Comparison of ENCODE assay signal across 9 cellular contexts in genomic region chr1:192476802-192477298, GRCh38.
DNase-seq lines count a peak whose midpoint lies in the region; ATAC-seq and TF ChIP-seq lines count a peak whose summit lies in the region.
"Had no signal": no experiment of that assay in that cellular context is flagged by ENCODE, and none has a peak within 500 bp of the region (broad histone marks: within the 10 kb centered on the region; RNA-seq: fewer than 3 reads in every experiment).

No MANE protein-coding gene starts in this region.

- H3K27ac Mint-ChIP-seq in WTC11 = no peak overlapping the region

- no peaks in the 10 kb centered on the region for H3K9me3 ChIP-seq in RWPE2 (ENCODE audit: severe bottlenecking)

- POLR2A ChIA-PET in WTC11 (lab: Charles Lee) = no interaction called here

- no peak for DNase-seq in activated T-cell treated with anti-CD3 and anti-CD28 coated beads, Interleukin-2, amount 50 U/mL, for 4 hours
- DNase-seq in activated T-cell treated with anti-CD3 and anti-CD28 coated beads, Interleukin-2, amount 50 U/mL, for 1 hour = no peak
- no peak for DNase-seq in RWPE2 (ENCODE audit: low spot score)
- peak; percentile 51 to 93 for DNase-seq in lung microvascular endothelial cell (ENCODE audit: low read depth in 2 of 2)
- no peak for DNase-seq in WTC11 (ENCODE audit: low spot score)
- DNase-seq in NCI-H1417 treated with DMSO at 0.1 percent for 48 hours (lab: John Stamatoyannopoulos, UW) = no peak
- DNase-seq in NCI-H1694 (lab: John Stamatoyannopoulos, UW) = no peak

- H3K27me3 Mint-ChIP-seq in activated T-cell treated with anti-CD3 and anti-CD28 coated beads, Interleukin-2, amount 50 U/mL, for 4 hours (ENCODE audit: low read depth) = peaks cover 5% of the 10 kb centered on the region
- no peaks in the 10 kb centered on the region for H3K27me3 Mint-ChIP-seq in WTC11 (ENCODE audit: low read depth)

- TF ChIP-seq CTCF in RWPE2 (IDR thresholded peaks at IDR 0.05; ENCODE audit: poor library complexity, severe bottlenecking) = no peak
- no peak for TF ChIP-seq CTCF in WTC11 (IDR thresholded peaks at IDR 0.05)

- no peaks in the 10 kb centered on the region for H3K4me1 Mint-ChIP-seq in activated T-cell treated with anti-CD3 and anti-CD28 coated beads, Interleukin-2, amount 50 U/mL, for 4 hours (ENCODE audit: low read depth)
- no peaks in the 10 kb centered on the region for H3K4me1 Mint-ChIP-seq in WTC11

- peak; percentile 40 to 66 for ATAC-seq in activated T-cell treated with anti-CD3 and anti-CD28 coated beads, Interleukin-2, amount 50 U/mL, for 4 hours
- peak; percentile 93 for ATAC-seq in HG02981 (IDR thresholded peaks at IDR 0.05; ENCODE audit: unreplicated experiment)
- 0 out of 3 replicates have a peak, but pooled peaks have one; percentile 31 for ATAC-seq in RWPE2 (ENCODE audit: low read depth)
- no peak for ATAC-seq in WTC11

- H3K4me3 ChIP-seq in RWPE2 (ENCODE audit: severe bottlenecking) = no peak overlapping the region

- no peak overlapping the region for H3K27ac ChIP-seq in RWPE2 (ENCODE audit: poor library complexity, severe bottlenecking)
- H3K27ac ChIP-seq: C4-2B had no signal

- H3K36me3 Mint-ChIP-seq in activated T-cell treated with anti-CD3 and anti-CD28 coated beads, Interleukin-2, amount 50 U/mL, for 4 hours (ENCODE audit: insufficient read depth) = no peaks in the 10 kb centered on the region
- no peaks in the 10 kb centered on the region for H3K36me3 Mint-ChIP-seq in WTC11

- no peak overlapping the region for H3K4me3 Mint-ChIP-seq in activated T-cell treated with anti-CD3 and anti-CD28 coated beads, Interleukin-2, amount 50 U/mL, for 4 hours
- no peak overlapping the region for H3K4me3 Mint-ChIP-seq in WTC11

- H3K36me3 ChIP-seq in RWPE2 (ENCODE audit: low read depth) = no peaks in the 10 kb centered on the region

- H3K4me1 ChIP-seq in RWPE2 (ENCODE audit: insufficient read depth, poor library complexity, severe bottlenecking) = peaks cover 3% of the 10 kb centered on the region

- CTCF ChIA-PET in WTC11 (lab: Charles Lee) = interaction anchor here (2.1 kb wide), 2 partner anchors 103 to 106 kb away, joined by 7 to 9 read pairs; no protein-coding TSS in a partner anchor

- H3K9me3 Mint-ChIP-seq in activated T-cell treated with anti-CD3 and anti-CD28 coated beads, Interleukin-2, amount 50 U/mL, for 4 hours = no peaks in the 10 kb centered on the region
- no peaks in the 10 kb centered on the region for H3K9me3 Mint-ChIP-seq in WTC11

- peaks cover 4% of the 10 kb centered on the region for H3K27me3 ChIP-seq in RWPE2 (ENCODE audit: insufficient read depth, poor library complexity, severe bottlenecking)

TF ChIP-seq in WTC11, 78 proteins besides CTCF, POLR2A, EP300 and RAD21 (continues in another document):
- TF ChIP-seq TCF7 (CRISPR knock-in tag; IDR thresholded peaks at IDR 0.05; ENCODE audit: low read depth) = no peak
- no peak for TF ChIP-seq STAT6 (CRISPR knock-in tag; conservative IDR thresholded peaks at IDR 0.05; ENCODE audit: low read depth)
- no peak for TF ChIP-seq ARID4B (CRISPR knock-in tag; IDR thresholded peaks at IDR 0.05; ENCODE audit: borderline replicate concordance)
- no peak for TF ChIP-seq TEAD1 (CRISPR knock-in tag; IDR thresholded peaks at IDR 0.05)
- no peak for TF ChIP-seq CREM (CRISPR knock-in tag; IDR thresholded peaks at IDR 0.05)
- no peak for TF ChIP-seq JAZF1 (CRISPR knock-in tag; IDR thresholded peaks at IDR 0.05)
- no peak for TF ChIP-seq CREB1 (CRISPR knock-in tag; IDR thresholded peaks at IDR 0.05)
- TF ChIP-seq ZMAT4 (CRISPR knock-in tag; IDR thresholded peaks at IDR 0.05) = no peak
- no peak for TF ChIP-seq GABPB1 (CRISPR knock-in tag; IDR thresholded peaks at IDR 0.05)
- no peak for TF ChIP-seq ZNF416 (CRISPR knock-in tag; IDR thresholded peaks at IDR 0.05)
- TF ChIP-seq MXD4 (CRISPR knock-in tag; IDR thresholded peaks at IDR 0.05; ENCODE audit: borderline replicate concordance) = no peak
- TF ChIP-seq ZNF425 (CRISPR knock-in tag; conservative IDR thresholded peaks at IDR 0.05) = no peak
- no peak for TF ChIP-seq ZBTB21 (CRISPR knock-in tag; IDR thresholded peaks at IDR 0.05; ENCODE audit: borderline replicate concordance)
- TF ChIP-seq TEAD4 (CRISPR knock-in tag; IDR thresholded peaks at IDR 0.05) = no peak
- TF ChIP-seq FOXK1 (CRISPR knock-in tag; IDR thresholded peaks at IDR 0.05) = no peak

Comparison
In these comparisons a context has a peak if more than half of its experiments do, and no peak if none do; other contexts are left out.
1. DNase-seq: peak in lung microvascular endothelial cell (2 of 2); none in activated T-cell treated with anti-CD3 and anti-CD28 coated beads, Interleukin-2, amount 50 U/mL, for 4 hours (single experiment), activated T-cell treated with anti-CD3 and anti-CD28 coated beads, Interleukin-2, amount 50 U/mL, for 1 hour (single experiment), RWPE2 (single experiment), WTC11 (single experiment), NCI-H1417 treated with DMSO at 0.1 percent for 48 hours (single experiment) and NCI-H1694 (single experiment).